15 cellular contexts compared by ENCODE assay signal in the genomic region with DNA sequence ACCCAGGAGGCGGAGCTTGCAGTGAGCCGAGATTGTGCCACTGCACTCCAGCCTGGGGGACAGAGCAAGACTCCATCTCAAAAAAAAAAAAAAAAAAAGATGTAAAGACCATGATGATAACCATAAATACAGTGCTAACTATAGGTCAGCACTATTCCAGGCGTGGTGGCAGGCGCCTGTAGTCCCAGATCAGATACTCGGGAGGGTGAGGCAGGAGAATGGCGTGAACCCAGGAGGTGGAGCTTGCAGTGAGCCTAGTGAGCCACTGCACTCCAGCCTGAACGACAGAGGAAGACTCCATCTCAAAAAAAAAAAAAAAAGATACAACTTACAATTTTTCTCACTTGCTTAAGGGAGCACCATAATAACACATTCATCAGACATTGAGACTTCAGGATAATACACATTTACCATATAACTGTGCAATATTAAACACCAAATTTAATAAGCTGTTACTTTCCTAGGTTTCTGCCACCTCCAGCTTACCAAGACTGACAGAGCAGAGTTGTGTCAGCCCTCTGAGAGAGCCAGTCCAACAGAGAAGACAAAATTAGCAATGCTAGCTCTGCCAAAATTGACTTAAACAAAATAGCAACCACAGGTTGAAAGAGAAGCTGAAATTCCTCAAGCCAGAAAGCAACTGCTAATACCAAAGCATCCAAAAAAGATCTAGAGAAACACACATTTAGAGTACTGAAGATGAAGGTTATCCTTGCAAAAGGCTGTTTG.
"Had no signal": no experiment of that assay in that cellular context is flagged by ENCODE, and none has a peak within 500 bp of the region (broad histone marks: within the 10 kb centered on the region; RNA-seq: fewer than 3 reads in every experiment).

No MANE protein-coding gene starts in this region.

- ATAC-seq: activated naive CD4-positive, alpha-beta T cell treated with anti-CD3 and anti-CD28 coated beads, Interleukin-2, amount 50 U/mL, for 72 hours; left lung; natural killer cell treated with Interleukin-12 subunit alpha and Interleukin-12 subunit beta and Interleukin-15 and Interleukin-18, amount 100 ng/mL, for 72 hours; WTC11 had no signal

- H3K27me3 ChIP-seq: breast epithelium, colonic mucosa, left lung, neutrophil had no signal

- DNase-seq: activated T-cell treated with anti-CD3 and anti-CD28 coated beads, Interleukin-2, amount 50 U/mL, for 1 hour; colonic mucosa; foreskin fibroblast; kidney glomerular epithelial cell; left lung; midbrain; stimulated activated CD4-positive, alpha-beta T cell treated with anti-CD3 and anti-CD28 coated beads, Interleukin-4, amount 100 ng/mL, for 24 hours; stimulated activated naive CD4-positive, alpha-beta T cell treated with Interleukin-2 at 50 U/mL for 16 hours; T1000 had no signal

- H3K27ac ChIP-seq: breast epithelium, colonic mucosa, epithelial cell of prostate, left lung, neutrophil had no signal

- H3K9me3 ChIP-seq: breast epithelium, colonic mucosa, left lung, neutrophil had no signal

- H3K4me1 ChIP-seq: breast epithelium, colonic mucosa, left lung had no signal

- H3K4me3 ChIP-seq: breast epithelium, colonic mucosa, left lung had no signal

- H3K36me3 ChIP-seq: breast epithelium, colonic mucosa had no signal
